23 cellular contexts compared by ENCODE assay signal in genomic region chr7:151175793-151176311, GRCh38. TPM values are rescaled to one million over a fixed set of nuclear protein-coding genes. Genes with fewer than 3 reads are reported as not detected.
DNase-seq lines count a peak whose midpoint lies in the region; ATAC-seq and TF ChIP-seq lines count a peak whose summit lies in the region.
"Had no signal": no experiment of that assay in that cellular context is flagged by ENCODE, and none has a peak within 500 bp of the region (broad histone marks: within the 10 kb centered on the region; RNA-seq: fewer than 3 reads in every experiment).

No MANE protein-coding gene starts in this region.

- H3K4me3 ChIP-seq in DOHH2 (ENCODE audit: low read length) (no peak overlapping the region), MM.1S (ENCODE audit: low read length) (no peak overlapping the region)
- H3K4me3 ChIP-seq: pancreas, SJSA1, testis had no signal

- H3K27ac ChIP-seq in DOHH2 (ENCODE audit: low read depth, low read length) (no peak overlapping the region), MM.1S (ENCODE audit: low read length) (no peak overlapping the region)
- H3K27ac ChIP-seq: pancreas, SJSA1, testis had no signal

- H3K4me3 Mint-ChIP-seq in activated T-cell treated with anti-CD3 and anti-CD28 coated beads, Interleukin-2, amount 50 U/mL, for 4 hours = no peak overlapping the region
- H3K4me3 Mint-ChIP-seq in activated CD4-positive, alpha-beta T cell treated with anti-CD3 and anti-CD28 coated beads, Interleukin-2, amount 10 ng/mL, durations not matched to agents 7 days and 5 days = no peak overlapping the region
- H3K4me3 Mint-ChIP-seq: T-helper 2 cell treated with Interferon-gamma antibody and Interleukin-4, amounts not matched to agents 5 μg/mL and 100 μg/mL, for 36 hours had no signal

- peaks cover 6% of the 10 kb centered on the region for H3K4me1 Mint-ChIP-seq in activated T-cell treated with anti-CD3 and anti-CD28 coated beads, Interleukin-2, amount 50 U/mL, for 4 hours (ENCODE audit: low read depth)
- no peaks in the 10 kb centered on the region for H3K4me1 Mint-ChIP-seq in activated CD4-positive, alpha-beta T cell treated with anti-CD3 and anti-CD28 coated beads, Interleukin-2, amount 10 ng/mL, durations not matched to agents 7 days and 5 days

- CTCF ChIA-PET in activated CD4-positive, alpha-beta T cell treated with anti-CD3 and anti-CD28 coated beads, Interleukin-2, amount 10 ng/mL, durations not matched to agents 7 days and 5 days (lab: Charles Lee) = interaction anchor here (1.0 kb wide), 1 partner anchor 10 kb away, joined by 3 read pairs; no protein-coding TSS in a partner anchor

- ATAC-seq in activated T-cell treated with anti-CD3 and anti-CD28 coated beads, Interleukin-2, amount 50 U/mL, for 4 hours = no peak
- ATAC-seq in GM19035 (IDR thresholded peaks at IDR 0.05; ENCODE audit: unreplicated experiment) = no peak
- ATAC-seq: pancreas had no signal

- peak; percentile 18 for TF ChIP-seq CTCF in DOHH2 (IDR thresholded peaks at IDR 0.05; ENCODE audit: low read depth, low read length, poor library complexity, severe bottlenecking)
- TF ChIP-seq CTCF in MM.1S (IDR thresholded peaks at IDR 0.05; ENCODE audit: low read length) = peak; percentile 40

- POLR2A ChIA-PET in activated CD4-positive, alpha-beta T cell treated with anti-CD3 and anti-CD28 coated beads, Interleukin-2, amount 10 ng/mL, durations not matched to agents 7 days and 5 days (lab: Charles Lee) = no interaction called here

- no peak overlapping the region for H3K27ac Mint-ChIP-seq in activated CD4-positive, alpha-beta T cell treated with anti-CD3 and anti-CD28 coated beads, Interleukin-2, amount 10 ng/mL, durations not matched to agents 7 days and 5 days
- H3K27ac Mint-ChIP-seq: T-helper 2 cell treated with Interferon-gamma antibody and Interleukin-4, amounts not matched to agents 5 μg/mL and 100 μg/mL, for 36 hours had no signal

- H3K27me3 Mint-ChIP-seq in activated T-cell treated with anti-CD3 and anti-CD28 coated beads, Interleukin-2, amount 50 U/mL, for 4 hours (ENCODE audit: low read depth) = peaks cover 32% of the 10 kb centered on the region
- peaks cover 29% of the 10 kb centered on the region for H3K27me3 Mint-ChIP-seq in activated CD4-positive, alpha-beta T cell treated with anti-CD3 and anti-CD28 coated beads, Interleukin-2, amount 10 ng/mL, durations not matched to agents 7 days and 5 days

- no peaks in the 10 kb centered on the region for H4K20me1 ChIP-seq in DOHH2 (ENCODE audit: control insufficient read depth, insufficient read depth, low read depth, low read length)
- H4K20me1 ChIP-seq in MM.1S (ENCODE audit: insufficient read depth, low read length) = no peaks in the 10 kb centered on the region

- no peak for DNase-seq in MM.1S
- DNase-seq in islet precursor cell = peak; percentile 45
- DNase-seq in activated T-cell treated with anti-CD3 and anti-CD28 coated beads, Interleukin-2, amount 50 U/mL, for 4 hours = no peak
- DNase-seq in activated CD4-positive, alpha-beta T cell treated with anti-CD3 and anti-CD28 coated beads, Interleukin-2, amount 10 ng/mL, durations not matched to agents 7 days and 5 days = no peak
- DNase-seq: activated CD4-positive, alpha-beta T cell treated with anti-CD3 and anti-CD28 coated beads for 1 hour; activated naive CD4-positive, alpha-beta T cell; Kasumi-1; NCI-H1436 treated with DMSO at 0.1 percent for 48 hours; pancreas; stimulated activated CD4-positive, alpha-beta T cell treated with anti-CD3 and anti-CD28 coated beads, Interleukin-4, amount 100 ng/mL, for 1 hour; stimulated activated CD8-positive, alpha-beta memory T cell treated with anti-CD3 and anti-CD28 coated beads, Interleukin-4, amount 100 ng/mL, for 48 hours; testis had no signal

- H3K36me3 ChIP-seq in DOHH2 (ENCODE audit: control insufficient read depth, low read length) (no peaks in the 10 kb centered on the region), MM.1S (replicated peaks; ENCODE audit: insufficient read depth, low read length) (no peaks in the 10 kb centered on the region)
- H3K36me3 ChIP-seq: pancreas, SJSA1 had no signal

- peaks cover 10% of the 10 kb centered on the region for H3K27me3 ChIP-seq in DOHH2 (ENCODE audit: control insufficient read depth, low read length)
- H3K27me3 ChIP-seq in MM.1S (replicated peaks; ENCODE audit: insufficient read depth, low read length) = peaks cover 88% of the 10 kb centered on the region
- H3K27me3 ChIP-seq: testis had no signal

- H3K9me3 Mint-ChIP-seq in activated T-cell treated with anti-CD3 and anti-CD28 coated beads, Interleukin-2, amount 50 U/mL, for 4 hours = no peaks in the 10 kb centered on the region
- H3K9me3 Mint-ChIP-seq in activated CD4-positive, alpha-beta T cell treated with anti-CD3 and anti-CD28 coated beads, Interleukin-2, amount 10 ng/mL, durations not matched to agents 7 days and 5 days = no peaks in the 10 kb centered on the region
- H3K9me3 Mint-ChIP-seq: T-helper 2 cell treated with Interferon-gamma antibody and Interleukin-4, amounts not matched to agents 5 μg/mL and 100 μg/mL, for 36 hours had no signal

- H3K4me1 ChIP-seq in DOHH2 (ENCODE audit: control insufficient read depth, low read length) (no peaks in the 10 kb centered on the region), MM.1S (ENCODE audit: low read length) (no peaks in the 10 kb centered on the region)
- H3K4me1 ChIP-seq: pancreas, SJSA1, testis had no signal

- H3K36me3 Mint-ChIP-seq in activated T-cell treated with anti-CD3 and anti-CD28 coated beads, Interleukin-2, amount 50 U/mL, for 4 hours (ENCODE audit: insufficient read depth) = no peaks in the 10 kb centered on the region
- H3K36me3 Mint-ChIP-seq in activated CD4-positive, alpha-beta T cell treated with anti-CD3 and anti-CD28 coated beads, Interleukin-2, amount 10 ng/mL, durations not matched to agents 7 days and 5 days (ENCODE audit: low read depth) = no peaks in the 10 kb centered on the region

- H3F3A ChIP-seq in DOHH2 (ENCODE audit: control insufficient read depth, insufficient read depth) (no peaks in the 10 kb centered on the region), MM.1S (ENCODE audit: insufficient read depth, low read length) (no peaks in the 10 kb centered on the region)

- H3K9ac ChIP-seq in MM.1S (ENCODE audit: low read length) = no peak overlapping the region

- H3K4me2 ChIP-seq in DOHH2 (ENCODE audit: low read length) (no peak overlapping the region), MM.1S (ENCODE audit: low read depth, low read length) (no peak overlapping the region)

- H3K9me2 ChIP-seq in DOHH2 (replicated peaks; ENCODE audit: control insufficient read depth, low read length) (no peaks in the 10 kb centered on the region), MM.1S (replicated peaks; ENCODE audit: insufficient read depth, low read length) (no peaks in the 10 kb centered on the region)

- no peaks in the 10 kb centered on the region for H3K9me3 ChIP-seq in DOHH2 (ENCODE audit: control insufficient read depth, insufficient read depth, low read length)
- H3K9me3 ChIP-seq in MM.1S (replicated peaks; ENCODE audit: insufficient read depth, low read length) = no peaks in the 10 kb centered on the region
- H3K9me3 ChIP-seq: pancreas, testis had no signal

- H3K79me2 ChIP-seq in DOHH2 (ENCODE audit: control insufficient read depth, low read length) (no peaks in the 10 kb centered on the region), MM.1S (ENCODE audit: low read length) (no peaks in the 10 kb centered on the region)

- H2AFZ ChIP-seq in MM.1S (ENCODE audit: low read length) = no peak overlapping the region

RNA-seq across cellular contexts. Expression of gene GBX1, which starts 8.4 kb away (rescaled TPM):
- not detected for total RNA-seq in activated T-cell treated with anti-CD3 and anti-CD28 coated beads, Interleukin-2, amount 50 U/mL, for 4 hours
- not detected for total RNA-seq in activated CD4-positive, alpha-beta T cell treated with anti-CD3 and anti-CD28 coated beads, Interleukin-2, amount 10 ng/mL, durations not matched to agents 7 days and 5 days
- total RNA-seq: aorta, chondrocyte, fibroblast of villous mesenchyme, H4, liver, myocyte, pancreas, SJSA1, skeletal muscle tissue had no signal

RNA-seq across cellular contexts. Expression of gene ASB10, which starts 11.2 kb away (rescaled TPM):
- total RNA-seq in activated T-cell treated with anti-CD3 and anti-CD28 coated beads, Interleukin-2, amount 50 U/mL, for 4 hours = not detected
- not detected for total RNA-seq in activated CD4-positive, alpha-beta T cell treated with anti-CD3 and anti-CD28 coated beads, Interleukin-2, amount 10 ng/mL, durations not matched to agents 7 days and 5 days
- total RNA-seq: aorta, chondrocyte, fibroblast of villous mesenchyme, H4, liver, pancreas, SJSA1 had no signal

RNA-seq across cellular contexts. Expression of gene H2BK1, which starts 34.4 kb away (rescaled TPM):
- total RNA-seq in activated T-cell treated with anti-CD3 and anti-CD28 coated beads, Interleukin-2, amount 50 U/mL, for 4 hours = not detected
- not detected for total RNA-seq in activated CD4-positive, alpha-beta T cell treated with anti-CD3 and anti-CD28 coated beads, Interleukin-2, amount 10 ng/mL, durations not matched to agents 7 days and 5 days
- total RNA-seq: chondrocyte, fibroblast of villous mesenchyme, liver, myocyte, pancreas, SJSA1, skeletal muscle tissue, testis had no signal

RNA-seq across cellular contexts. Expression of gene ABCF2, which starts 51.2 kb away (rescaled TPM):
- total RNA-seq in activated T-cell treated with anti-CD3 and anti-CD28 coated beads, Interleukin-2, amount 50 U/mL, for 4 hours = 100 to 1,000 TPM; 144 to 151 (median 146) TPM
- 10 to 100 TPM; 31.7 to 34.3 TPM for total RNA-seq in activated CD4-positive, alpha-beta T cell treated with anti-CD3 and anti-CD28 coated beads, Interleukin-2, amount 10 ng/mL, durations not matched to agents 7 days and 5 days

RNA-seq across cellular contexts. Expression of gene CHPF2, which starts 56.4 kb away (rescaled TPM):
- 10 to 100 TPM; 51.6 to 66.3 (median 51.8) TPM for total RNA-seq in activated T-cell treated with anti-CD3 and anti-CD28 coated beads, Interleukin-2, amount 50 U/mL, for 4 hours
- total RNA-seq in activated CD4-positive, alpha-beta T cell treated with anti-CD3 and anti-CD28 coated beads, Interleukin-2, amount 10 ng/mL, durations not matched to agents 7 days and 5 days = 10 to 100 TPM; 40.7 to 42.3 TPM
